9 cellular contexts compared by ENCODE assay signal in genomic region chr22:36255572-36255971, GRCh38. TPM values are rescaled to one million over a fixed set of nuclear protein-coding genes. Genes with fewer than 3 reads are reported as not detected.
DNase-seq lines count a peak whose midpoint lies in the region; ATAC-seq and TF ChIP-seq lines count a peak whose summit lies in the region.
"Not testable (repeated sequence)": the region's sequence is repeated elsewhere in the genome, so short reads cannot be mapped to it uniquely, and the experiment has no call there.
"Had no signal": no experiment of that assay in that cellular context is flagged by ENCODE, and none has a peak within 500 bp of the region (broad histone marks: within the 10 kb centered on the region; RNA-seq: fewer than 3 reads in every experiment).

No MANE protein-coding gene starts in this region.

- H3K9me3 Mint-ChIP-seq in activated T-cell treated with anti-CD3 and anti-CD28 coated beads, Interleukin-2, amount 50 U/mL, for 24 hours; natural killer cell treated with Interleukin-12 subunit alpha and Interleukin-12 subunit beta and Interleukin-15 and Interleukin-18, amount 100 ng/mL, for 72 hours; stimulated activated effector memory CD8-positive, alpha-beta T cell treated with anti-CD3 and anti-CD28 coated beads, Interleukin-12 subunit alpha, Interleukin-12 subunit beta, amount 100 ng/mL, for 72 hours: not testable (repeated sequence)

- not testable (repeated sequence) for H2AFZ ChIP-seq in OCI-LY3 (ENCODE audit: low read depth, low read length)

- H3K4me2 ChIP-seq in OCI-LY3 (ENCODE audit: low read length), result peak overlapping the region; percentile 97

- H4K20me1 ChIP-seq in OCI-LY3 (ENCODE audit: insufficient read depth, low read length), result peaks cover 28% of the 10 kb centered on the region

- ATAC-seq in esophagus mucosa (peak; percentile 43), left colon (peak; percentile 58)
- not testable (repeated sequence) for ATAC-seq in natural killer cell treated with Interleukin-12 subunit alpha and Interleukin-12 subunit beta and Interleukin-15 and Interleukin-18, amount 100 ng/mL, for 72 hours; stimulated activated effector memory CD8-positive, alpha-beta T cell treated with anti-CD3 and anti-CD28 coated beads, Interleukin-12 subunit alpha, Interleukin-12 subunit beta, amount 100 ng/mL, for 72 hours

- H3K9me3 ChIP-seq in OCI-LY3 (ENCODE audit: insufficient read depth, low read length); ascending aorta: not testable (repeated sequence)

- peaks cover 82% of the 10 kb centered on the region for H3K4me1 Mint-ChIP-seq in activated T-cell treated with anti-CD3 and anti-CD28 coated beads, Interleukin-2, amount 50 U/mL, for 24 hours (ENCODE audit: low read depth)
- peaks cover 64 to 69% of the 10 kb centered on the region in 2 donors for H3K4me1 Mint-ChIP-seq in natural killer cell treated with Interleukin-12 subunit alpha and Interleukin-12 subunit beta and Interleukin-15 and Interleukin-18, amount 100 ng/mL, for 72 hours (ENCODE audit: low read depth in 2 of 2)
- peaks cover 80% of the 10 kb centered on the region for H3K4me1 Mint-ChIP-seq in stimulated activated effector memory CD8-positive, alpha-beta T cell treated with anti-CD3 and anti-CD28 coated beads, Interleukin-12 subunit alpha, Interleukin-12 subunit beta, amount 100 ng/mL, for 72 hours

- H3K4me3 ChIP-seq in OCI-LY3 (ENCODE audit: low read length) (peak overlapping the region; percentile 77), ascending aorta (peak overlapping the region in 1 of 2 donors; percentile 63)

- H3K27me3 Mint-ChIP-seq in activated T-cell treated with anti-CD3 and anti-CD28 coated beads, Interleukin-2, amount 50 U/mL, for 24 hours; natural killer cell treated with Interleukin-12 subunit alpha and Interleukin-12 subunit beta and Interleukin-15 and Interleukin-18, amount 100 ng/mL, for 72 hours: not testable (repeated sequence)

- H3K79me2 ChIP-seq in OCI-LY3 (ENCODE audit: low read length), result peaks cover 84% of the 10 kb centered on the region

- intact Hi-C loops in ascending aorta (cut with DNase I), result loop anchor here (5.0 kb wide), 1 partner anchor 53 kb away; the partner anchor contains the start of gene APOL4
- intact Hi-C loops in left colon (cut with DNase I, micrococcal nuclease), result not testable (repeated sequence)

- TF ChIP-seq CTCF in OCI-LY3 (IDR thresholded peaks at IDR 0.05; ENCODE audit: low read depth, low read length); ascending aorta (IDR thresholded peaks at IDR 0.05): not testable (repeated sequence)

- DNase-seq in activated T-cell treated with anti-CD3 and anti-CD28 coated beads, Interleukin-2, amount 50 U/mL, for 24 hours; ascending aorta (ENCODE audit: low spot score in 2 of 2); left colon; natural killer cell treated with Interleukin-12 subunit alpha and Interleukin-12 subunit beta and Interleukin-15 and Interleukin-18, amount 100 ng/mL, for 72 hours (ENCODE audit: low spot score); stimulated activated effector memory CD8-positive, alpha-beta T cell treated with anti-CD3 and anti-CD28 coated beads, Interleukin-12 subunit alpha, Interleukin-12 subunit beta, amount 100 ng/mL, for 72 hours (ENCODE audit: low spot score in 2 of 2): not testable (repeated sequence)

- not testable (repeated sequence) for H3K27me3 ChIP-seq in OCI-LY3 (ENCODE audit: low read depth, low read length); ascending aorta

- peak overlapping the region; percentile 90 for H3K4me3 Mint-ChIP-seq in activated T-cell treated with anti-CD3 and anti-CD28 coated beads, Interleukin-2, amount 50 U/mL, for 24 hours
- peak overlapping the region; percentile 54 for H3K4me3 Mint-ChIP-seq in natural killer cell treated with Interleukin-12 subunit alpha and Interleukin-12 subunit beta and Interleukin-15 and Interleukin-18, amount 100 ng/mL, for 72 hours
- peak overlapping the region; percentile 96 for H3K4me3 Mint-ChIP-seq in stimulated activated effector memory CD8-positive, alpha-beta T cell treated with anti-CD3 and anti-CD28 coated beads, Interleukin-12 subunit alpha, Interleukin-12 subunit beta, amount 100 ng/mL, for 72 hours

- H3K27ac Mint-ChIP-seq in activated T-cell treated with anti-CD3 and anti-CD28 coated beads, Interleukin-2, amount 50 U/mL, for 24 hours, result peak overlapping the region; percentile 97
- H3K27ac Mint-ChIP-seq in natural killer cell treated with Interleukin-12 subunit alpha and Interleukin-12 subunit beta and Interleukin-15 and Interleukin-18, amount 100 ng/mL, for 72 hours, result peak overlapping the region; percentile 66 to 99
- peak overlapping the region; percentile 99 for H3K27ac Mint-ChIP-seq in stimulated activated effector memory CD8-positive, alpha-beta T cell treated with anti-CD3 and anti-CD28 coated beads, Interleukin-12 subunit alpha, Interleukin-12 subunit beta, amount 100 ng/mL, for 72 hours

- peak overlapping the region; percentile 87 for H3K9ac ChIP-seq in OCI-LY3 (ENCODE audit: low read length)

- H3K36me3 ChIP-seq in OCI-LY3 (replicated peaks; ENCODE audit: low read depth, low read length), result peaks cover 62% of the 10 kb centered on the region
- H3K36me3 ChIP-seq in ascending aorta, result not testable (repeated sequence)

- H3K27ac ChIP-seq in OCI-LY3 (ENCODE audit: low read length), result peak overlapping the region; percentile 94
- peak overlapping the region; percentile 13 to 69 for H3K27ac ChIP-seq in ascending aorta

- H3K36me3 Mint-ChIP-seq in activated T-cell treated with anti-CD3 and anti-CD28 coated beads, Interleukin-2, amount 50 U/mL, for 24 hours (ENCODE audit: low read depth), result peaks cover 66% of the 10 kb centered on the region
- H3K36me3 Mint-ChIP-seq in natural killer cell treated with Interleukin-12 subunit alpha and Interleukin-12 subunit beta and Interleukin-15 and Interleukin-18, amount 100 ng/mL, for 72 hours, result not testable (repeated sequence)
- H3K36me3 Mint-ChIP-seq in stimulated activated effector memory CD8-positive, alpha-beta T cell treated with anti-CD3 and anti-CD28 coated beads, Interleukin-12 subunit alpha, Interleukin-12 subunit beta, amount 100 ng/mL, for 72 hours, result peaks cover 59% of the 10 kb centered on the region

- H3K4me1 ChIP-seq in OCI-LY3 (ENCODE audit: low read length) (peaks cover 80% of the 10 kb centered on the region), ascending aorta (peaks cover 0 to 22% of the 10 kb centered on the region in 2 donors)

RNA-seq across cellular contexts. Expression of gene APOL1, which starts 2.6 kb away (rescaled TPM):
- total RNA-seq in ascending aorta, result 30.1 TPM
- total RNA-seq in esophagus mucosa, result 19.0 TPM
- total RNA-seq in left colon, result 10 to 100 TPM; 23.3 to 38.2 TPM
- total RNA-seq in natural killer cell treated with Interleukin-12 subunit alpha and Interleukin-12 subunit beta and Interleukin-15 and Interleukin-18, amount 100 ng/mL, for 72 hours, result 100 to 1,000 TPM in 1 of 2 donors, 10 to 100 TPM in 1; 42.2 to 129 TPM
- total RNA-seq: PC-3 had no signal

RNA-seq across cellular contexts. Expression of gene APOL2, which starts 16.2 kb away (rescaled TPM):
- total RNA-seq in ascending aorta (34.3 TPM), esophagus mucosa (10.8 TPM), left colon (10 to 100 TPM; 29.8 to 49.0 TPM)
- 100 to 1,000 TPM in 1 of 2 donors, 10 to 100 TPM in 1; 92.1 to 231 TPM for total RNA-seq in natural killer cell treated with Interleukin-12 subunit alpha and Interleukin-12 subunit beta and Interleukin-15 and Interleukin-18, amount 100 ng/mL, for 72 hours

RNA-seq across cellular contexts. Expression of gene APOL4, which starts 54.0 kb away (rescaled TPM):
- total RNA-seq in ascending aorta (not detected), esophagus mucosa (3.5 TPM), left colon (1 to 10 TPM in 1 of 2 donors, under 1 TPM in 1; 0.95 to 2.4 TPM)
- total RNA-seq in natural killer cell treated with Interleukin-12 subunit alpha and Interleukin-12 subunit beta and Interleukin-15 and Interleukin-18, amount 100 ng/mL, for 72 hours, result 1 to 10 TPM in 1 of 2 donors, under 1 TPM in 1; 0.64 to 1.5 TPM
- total RNA-seq: fibroblast of villous mesenchyme had no signal
